19 cellular contexts compared by ENCODE assay signal in the genomic region with DNA sequence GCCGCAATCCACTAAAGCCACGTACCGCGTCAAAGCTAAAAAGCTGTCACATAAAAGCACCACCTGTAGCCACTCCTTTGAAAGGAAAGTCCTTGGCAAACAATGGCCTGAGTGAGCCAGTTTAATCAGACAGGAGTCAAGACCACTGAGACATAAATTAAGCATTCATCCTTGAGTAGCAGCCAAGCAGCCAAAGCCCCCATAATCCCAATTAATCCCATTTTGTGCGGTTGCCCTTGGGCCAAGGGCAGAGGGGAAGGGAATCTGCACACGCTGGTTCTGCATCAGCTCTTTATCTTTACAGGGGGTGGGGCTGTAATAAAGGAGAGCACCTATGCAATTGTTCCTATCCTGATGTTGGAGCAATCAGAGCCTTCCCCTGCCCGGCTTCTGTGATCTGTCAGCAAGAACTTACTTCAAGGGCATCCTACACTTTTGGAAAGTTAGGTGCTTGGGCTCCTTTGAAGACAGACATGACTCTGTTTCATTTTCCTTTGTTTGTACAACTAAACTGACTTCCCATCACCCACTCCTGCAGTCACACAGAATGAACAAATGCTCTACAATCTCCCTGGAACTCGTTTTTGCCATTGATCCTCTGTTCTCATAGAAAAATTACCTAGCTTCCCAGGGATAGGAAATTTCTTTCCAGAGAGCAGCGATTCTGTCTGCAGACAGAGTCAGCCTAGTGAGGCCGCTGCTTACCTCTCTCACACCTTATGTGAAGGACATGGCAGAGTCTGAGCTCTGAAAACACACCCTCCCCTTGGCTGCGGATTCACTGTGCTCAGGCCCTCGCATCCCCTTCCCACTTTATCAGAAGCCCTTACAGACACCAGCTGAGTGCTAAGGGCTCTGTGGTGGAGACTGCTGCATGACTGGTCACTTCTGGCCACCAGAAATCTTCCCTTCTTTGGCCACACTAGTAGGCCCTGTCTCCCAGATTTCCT.
DNase-seq lines count a peak whose midpoint lies in the region; ATAC-seq, FAIRE-seq and TF ChIP-seq lines count a peak whose summit lies in the region.
"Had no signal": no experiment of that assay in that cellular context is flagged by ENCODE, and none has a peak within 500 bp of the region (broad histone marks: within the 10 kb centered on the region; RNA-seq: fewer than 3 reads in every experiment).

No MANE protein-coding gene starts in this region.

- H3K9me3 ChIP-seq in HepG2 (ENCODE audit: low read length) (no peaks in the 10 kb centered on the region), right lobe of liver (no peaks in the 10 kb centered on the region), SK-N-SH (no peaks in the 10 kb centered on the region), left lung (no peaks in the 10 kb centered on the region), adrenal gland (replicated peaks in 1 of 3) (no peaks in the 10 kb centered on the region)

- no peaks in the 10 kb centered on the region for H3K4me1 ChIP-seq in HepG2 (ENCODE audit: insufficient read depth, low read length)
- H3K4me1 ChIP-seq in right lobe of liver, result no peaks in the 10 kb centered on the region
- peaks cover 0 to 9% of the 10 kb centered on the region in 2 experiments; a peak in 2 of 4 replicates for H3K4me1 ChIP-seq in SK-N-SH (ENCODE audit: control insufficient read depth in 1 of 2, insufficient read depth in 2 of 2, low read depth in 1 of 2, low read length in 1 of 2)
- H3K4me1 ChIP-seq in left lung, result no peaks in the 10 kb centered on the region
- no peaks in the 10 kb centered on the region for H3K4me1 ChIP-seq in adrenal gland (replicated peaks in 1 of 2)
- H3K4me1 ChIP-seq: parathyroid adenoma had no signal

- TF ChIP-seq EP300 in HepG2 (IDR thresholded peaks at IDR 0.05; ENCODE audit: low read depth in 2 of 2, low read length in 2 of 2), result no peak
- TF ChIP-seq EP300 in HepG2 (CRISPR knock-in tag; IDR thresholded peaks at IDR 0.05; ENCODE audit: borderline replicate concordance), result no peak
- no peak for TF ChIP-seq EP300 in SK-N-SH (IDR thresholded peaks at IDR 0.05; ENCODE audit: borderline replicate concordance in 1 of 2, low read depth in 1 of 2, low read length in 1 of 2)

- peak; percentile 22; the same call in 1 of the 3 replicates for ATAC-seq in HepG2
- ATAC-seq in right lobe of liver, result no peak
- ATAC-seq in left lung, result no peak
- ATAC-seq in HG03521 (IDR thresholded peaks at IDR 0.05; ENCODE audit: unreplicated experiment), result no peak
- ATAC-seq: sciatic nerve had no signal

- H3K36me3 ChIP-seq in HepG2 (replicated peaks in 1 of 2; ENCODE audit: control insufficient read depth in 1 of 2, insufficient read depth in 2 of 2, low read length in 2 of 2) (no peaks in the 10 kb centered on the region), right lobe of liver (no peaks in the 10 kb centered on the region), SK-N-SH (replicated peaks in 1 of 2; ENCODE audit: control insufficient read depth in 1 of 2, insufficient read depth in 2 of 2, low read length in 1 of 2) (no peaks in the 10 kb centered on the region), left lung (no peaks in the 10 kb centered on the region), adrenal gland (replicated peaks in 1 of 2) (no peaks in the 10 kb centered on the region)
- H3K36me3 ChIP-seq: brain microvascular endothelial cell had no signal

- CTCF ChIA-PET in HepG2 (lab: Yijun Ruan, JAX; ENCODE audit: low intra/inter-chr PET ratio, low total read pairs), result no interaction called here
- CTCF ChIA-PET in SK-N-SH (lab: Yijun Ruan, JAX), result interaction anchor here (1.1 kb wide), 1 partner anchor 9 kb away, joined by 3 read pairs; no protein-coding TSS in a partner anchor

- no peak overlapping the region for H2AFZ ChIP-seq in HepG2 (ENCODE audit: low read length)
- H2AFZ ChIP-seq in SK-N-SH (ENCODE audit: low read depth), result 0 out of 2 replicates have a peak overlapping the region, but pooled peaks have one; percentile 67
- H2AFZ ChIP-seq: parathyroid adenoma had no signal

- 57% methylated on average over 11 of the region's 12 CpGs for WGBS in HepG2 (ENCODE audit: low lambda C conversion rate)
- WGBS in right lobe of liver (ENCODE audit: insufficient coverage, low coverage, low lambda C conversion rate, missing lambda C conversion rate), result 78% methylated on average over 8 of the region's 12 CpGs
- 97% methylated on average over 12 of the region's 12 CpGs for WGBS in SK-N-SH (ENCODE audit: low lambda C conversion rate)
- WGBS in adrenal gland, 4 donors, result 81 to 92% (median 89%) methylated on average over 12 of the region's 12 CpGs

- TF ChIP-seq RAD21 in HepG2 (CRISPR knock-in tag; IDR thresholded peaks at IDR 0.05) (no peak), SK-N-SH (IDR thresholded peaks at IDR 0.05; ENCODE audit: low read length) (no peak)

- H3K79me2 ChIP-seq in HepG2 (ENCODE audit: insufficient read depth, low read length), result no peaks in the 10 kb centered on the region
- no peaks in the 10 kb centered on the region for H3K79me2 ChIP-seq in SK-N-SH (ENCODE audit: insufficient read depth)
- H3K79me2 ChIP-seq: parathyroid adenoma had no signal

- DNase-seq in DMS153 (lab: John Stamatoyannopoulos, UW) (peak; percentile 9), DMS153 treated with DMSO at 0.1 percent for 48 hours (lab: John Stamatoyannopoulos, UW; ENCODE audit: unreplicated experiment) (no peak), HepG2 (ENCODE audit: low spot score) (no peak), right lobe of liver (no peak), SK-N-SH (no peak), left lung (no peak), adrenal gland (no peak)
- DNase-seq: activated CD4-positive, alpha-beta T cell treated with anti-CD3 and anti-CD28 coated beads for 48 hours; brain microvascular endothelial cell; EL; endodermal cell; H9; NCI-H2029 treated with DMSO at 0.1 percent for 48 hours; NK-92 treated with Interleukin-12 subunit alpha and Interleukin-12 subunit beta, amount 100 ng/mL, for 24 hours had no signal

- H3K4me2 ChIP-seq in HepG2 (ENCODE audit: low read depth, low read length) (no peak overlapping the region), SK-N-SH (no peak overlapping the region)

- no peak for FAIRE-seq in HepG2 (lab: Jason Lieb, UNC)
- FAIRE-seq: colon had no signal

- POLR2A ChIA-PET in HepG2 (lab: Yijun Ruan, JAX) (no interaction called here), SK-N-SH (lab: Yijun Ruan, JAX) (no interaction called here)

- no peaks in the 10 kb centered on the region for H3K9me2 ChIP-seq in SK-N-SH

- H3F3A ChIP-seq in SK-N-SH (replicated peaks; ENCODE audit: insufficient read depth), result peaks cover 8% of the 10 kb centered on the region

- BruUV-seq in HepG2 (replicated peaks; lab: Mats Ljungman, UMichigan), result no TSS peak

- TF ChIP-seq CTCF in HepG2 (CRISPR knock-in tag; IDR thresholded peaks at IDR 0.05) (no peak), right lobe of liver (IDR thresholded peaks at IDR 0.05) (no peak), SK-N-SH (IDR thresholded peaks at IDR 0.05) (no peak), left lung (IDR thresholded peaks at IDR 0.05) (no peak), adrenal gland (IDR thresholded peaks at IDR 0.05) (no peak)

- no peak overlapping the region for H3K4me3 ChIP-seq in HepG2 (replicated peaks in 1 of 3; ENCODE audit: insufficient read depth in 1 of 3, low read depth in 2 of 3, low read length in 3 of 3)
- no peak overlapping the region for H3K4me3 ChIP-seq in right lobe of liver
- no peak overlapping the region for H3K4me3 ChIP-seq in SK-N-SH (ENCODE audit: low read depth in 2 of 2, low read length in 1 of 2)
- no peak overlapping the region for H3K4me3 ChIP-seq in left lung
- no peak overlapping the region for H3K4me3 ChIP-seq in adrenal gland

- intact Hi-C loops in HepG2 (cut with micrococcal nuclease; ENCODE audit: unreplicated experiment), result no loop called here
- intact Hi-C loops in right lobe of liver (cut with DNase I), result no loop called here
- intact Hi-C loops in left lung (cut with DNase I), result no loop called here
- intact Hi-C loops in adrenal gland (cut with DNase I), result no loop called here

- H3K27ac ChIP-seq in HepG2 (ENCODE audit: extremely low read length, insufficient read depth, low read length), result no peak overlapping the region
- H3K27ac ChIP-seq in right lobe of liver, result no peak overlapping the region
- H3K27ac ChIP-seq in SK-N-SH (ENCODE audit: low read depth in 2 of 2, low read length in 1 of 2), result peak overlapping the region in 1 of 2 experiments; percentile 64; a peak in 1 of 4 replicates
- no peak overlapping the region for H3K27ac ChIP-seq in left lung
- H3K27ac ChIP-seq in adrenal gland, result peak overlapping the region in 1 of 5 donors; percentile 60
- H3K27ac ChIP-seq: 22Rv1, parathyroid adenoma had no signal

- in situ Hi-C loops in HepG2 (cut with HindIII; ENCODE audit: extremely low pct_ligation_motif_present, low pct_unique_long_range_greater_than_20kb), result no loop called here

- 0 out of 5 replicates have a peak, but pooled peaks cover 0 to 4% of the 10 kb centered on the region in 2 experiments for H3K27me3 ChIP-seq in HepG2 (ENCODE audit: control insufficient read depth in 1 of 2, insufficient read depth in 2 of 2, low read length in 2 of 2)
- no peaks in the 10 kb centered on the region for H3K27me3 ChIP-seq in right lobe of liver
- H3K27me3 ChIP-seq in SK-N-SH (ENCODE audit: insufficient read depth), result no peaks in the 10 kb centered on the region
- no peaks in the 10 kb centered on the region for H3K27me3 ChIP-seq in left lung
- no peaks in the 10 kb centered on the region for H3K27me3 ChIP-seq in adrenal gland
- H3K27me3 ChIP-seq: brain microvascular endothelial cell had no signal

- H4K20me1 ChIP-seq in HepG2 (ENCODE audit: insufficient read depth, low read length) (no peaks in the 10 kb centered on the region), SK-N-SH (ENCODE audit: insufficient read depth) (no peaks in the 10 kb centered on the region)

- TF ChIP-seq POLR2A in HepG2 (IDR thresholded peaks at IDR 0.05; ENCODE audit: insufficient read depth in 1 of 2, low read depth in 2 of 2, low read length in 2 of 2) (no peak), right lobe of liver (IDR thresholded peaks at IDR 0.05) (no peak), adrenal gland (IDR thresholded peaks at IDR 0.05) (no peak)

- H3K9ac ChIP-seq in HepG2 (ENCODE audit: insufficient read depth, low read depth, low read length) (no peak overlapping the region), SK-N-SH (no peak overlapping the region)
- H3K9ac ChIP-seq: parathyroid adenoma had no signal

TF ChIP-seq in HepG2, 621 proteins besides CTCF, POLR2A, EP300 and RAD21 (continues in another document):
- TF ChIP-seq ZNF629 (CRISPR knock-in tag; conservative IDR thresholded peaks at IDR 0.05) (no peak), ZNF326 (CRISPR knock-in tag; IDR thresholded peaks at IDR 0.05; ENCODE audit: borderline replicate concordance) (no peak), PAWR (CRISPR knock-in tag; IDR thresholded peaks at IDR 0.05; ENCODE audit: borderline replicate concordance) (no peak), NFE2L2 (IDR thresholded peaks at IDR 0.05; ENCODE audit: low read length) (no peak), ZNF33B (CRISPR knock-in tag; IDR thresholded peaks at IDR 0.05) (no peak)
